Comparison of ENCODE assay signal across 12 cellular contexts in genomic region chr20:49674383-49675352, GRCh38. TPM values are rescaled to one million over a fixed set of nuclear protein-coding genes. Genes with fewer than 3 reads are reported as not detected.
DNase-seq lines count a peak whose midpoint lies in the region; ATAC-seq and TF ChIP-seq lines count a peak whose summit lies in the region.
"Had no signal": no experiment of that assay in that cellular context is flagged by ENCODE, and none has a peak within 500 bp of the region (broad histone marks: within the 10 kb centered on the region; RNA-seq: fewer than 3 reads in every experiment).

No MANE protein-coding gene starts in this region.

- no peaks in the 10 kb centered on the region for H3K36me3 ChIP-seq in lower lobe of right lung
- H3K36me3 ChIP-seq: BLaER1 had no signal

- TF ChIP-seq CTCF in lower lobe of right lung (IDR thresholded peaks at IDR 0.05), result no peak

- H3K9me3 ChIP-seq in lower lobe of right lung, result no peaks in the 10 kb centered on the region
- H3K9me3 ChIP-seq: BLaER1 had no signal

- H3K27ac ChIP-seq in lower lobe of right lung, result peak overlapping the region; percentile 22
- H3K27ac ChIP-seq: BLaER1 had no signal

- intact Hi-C loops in lower lobe of right lung (cut with DNase I), result no loop called here

- DNase-seq in 8988T (peak; percentile 29), HS-5 (ENCODE audit: low read depth) (peak; percentile 92), astrocyte of the hippocampus (ENCODE audit: low read depth, low spot score) (peak; percentile 80), lower lobe of right lung (no peak), DMS114 treated with DMSO at 0.1 percent for 48 hours (lab: John Stamatoyannopoulos, UW; ENCODE audit: unreplicated experiment) (no peak), NCI-H1694 treated with DMSO at 0.1 percent for 48 hours (lab: John Stamatoyannopoulos, UW) (no peak), activated gamma-delta T cell (lab: John Stamatoyannopoulos, UW) (no peak)
- DNase-seq: activated CD4-positive, alpha-beta T cell treated with anti-CD3 and anti-CD28 coated beads, Interleukin-2, amount 10 ng/mL, durations not matched to agents 24 days and 14 days; glutamatergic neuron; NCI-H1436 treated with DMSO at 0.1 percent for 48 hours had no signal

- no peak overlapping the region for H3K4me3 ChIP-seq in lower lobe of right lung
- H3K4me3 ChIP-seq: BLaER1 had no signal

- ATAC-seq in lower lobe of right lung, result peak in 1 of 2 donors; percentile 51
- no peak for ATAC-seq in GM18861 (IDR thresholded peaks at IDR 0.05; ENCODE audit: unreplicated experiment)

- no peaks in the 10 kb centered on the region for H3K27me3 ChIP-seq in lower lobe of right lung (ENCODE audit: low read depth)
- H3K27me3 ChIP-seq: BLaER1 had no signal

- H3K4me1 ChIP-seq in lower lobe of right lung, result peaks cover 87% of the 10 kb centered on the region

RNA-seq across cellular contexts. Expression of gene B4GALT5, which starts 39.0 kb away (rescaled TPM):
- total RNA-seq in lower lobe of right lung, result 39.5 TPM

Comparison
In these comparisons a context has a peak if more than half of its experiments do, and no peak if none do; other contexts are left out.
1. DNase-seq: peak in 8988T (single experiment), HS-5 (single experiment) and astrocyte of the hippocampus (single experiment); none in lower lobe of right lung (single experiment), DMS114 treated with DMSO at 0.1 percent for 48 hours (single experiment), NCI-H1694 treated with DMSO at 0.1 percent for 48 hours (single experiment) and activated gamma-delta T cell (single experiment).